ENCODE assay signal across 27 cellular contexts in the genomic region with DNA sequence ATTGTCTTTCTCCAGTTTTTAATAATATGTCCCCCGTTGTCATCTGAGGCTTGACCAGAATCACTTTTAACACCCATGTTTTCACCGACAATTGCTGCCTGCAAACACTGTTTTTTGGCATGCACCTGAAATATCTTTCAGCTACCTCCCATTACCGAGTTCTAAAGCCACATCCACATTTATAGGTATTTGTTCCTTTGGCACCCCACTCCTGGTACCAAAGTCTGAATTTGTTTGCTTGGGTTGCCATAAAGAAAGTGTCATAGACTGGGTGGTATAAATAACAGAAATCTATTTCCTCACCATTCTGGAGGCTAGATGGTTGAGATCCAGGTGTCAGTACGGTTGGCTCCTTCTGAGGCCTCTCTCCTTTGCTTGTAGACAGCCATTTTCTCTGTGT.
"Had no signal": no experiment of that assay in that cellular context is flagged by ENCODE, and none has a peak within 500 bp of the region (broad histone marks: within the 10 kb centered on the region; RNA-seq: fewer than 3 reads in every experiment).

No MANE protein-coding gene starts in this region.

- H3K4me1 ChIP-seq: left lung, sigmoid colon, tibial artery, upper lobe of right lung had no signal

- H3K36me3 ChIP-seq: ovary, sigmoid colon, thoracic aorta, upper lobe of right lung had no signal

- H3K4me2 ChIP-seq: smooth muscle cell had no signal

- H3K9me3 ChIP-seq: ovary had no signal

- H3K4me3 ChIP-seq: left lung, lung, mucosa of descending colon, ovary, sigmoid colon, smooth muscle cell, thoracic aorta, tibial artery, upper lobe of right lung had no signal

- FAIRE-seq: keratinocyte, urothelium cell line had no signal

- ATAC-seq: left colon; left lung; mucosa of descending colon; naive thymus-derived CD4-positive, alpha-beta T cell; natural killer cell treated with Interleukin-12 subunit alpha and Interleukin-12 subunit beta and Interleukin-15 and Interleukin-18, amount 100 ng/mL, for 72 hours; right cardiac atrium; stimulated activated memory B cell treated with anti-CD40 and anti-IgM and Interleukin-4, amounts not matched to agents 10 μg/mL and 1 μg/mL and 100 μg/mL, for 72 hours; stimulated activated naive CD8-positive, alpha-beta T cell treated with anti-CD3 and anti-CD28 coated beads, Interleukin-15, amount 100 ng/mL, for 72 hours; upper lobe of right lung had no signal

- H3K27ac ChIP-seq: left lung, ovary, sigmoid colon, thoracic aorta, tibial artery, upper lobe of right lung had no signal

- H3K27me3 ChIP-seq: left lung, ovary, sigmoid colon, tibial artery, upper lobe of right lung had no signal

- DNase-seq: hippocampal formation; kidney glomerular epithelial cell; left lung; mesendoderm; mucosa of descending colon; naive thymus-derived CD4-positive, alpha-beta T cell; ovary; retina; right cardiac atrium; stimulated activated CD4-positive, alpha-beta T cell treated with anti-CD3 and anti-CD28 coated beads, Interleukin-1b, Interleukin-23, amount 100 ng/mL, for 48 hours; stimulated activated CD4-positive, alpha-beta T cell treated with anti-CD3 and anti-CD28 coated beads, Interleukin-2, amount 100 ng/mL, for 48 hours; stimulated activated CD4-positive, alpha-beta T cell treated with anti-CD3 and anti-CD28 coated beads, Interleukin-4, amount 100 ng/mL, for 4 hours; stimulated activated CD8-positive, alpha-beta memory T cell treated with anti-CD3 and anti-CD28 coated beads, Interleukin-4, amount 100 ng/mL, for 48 hours; stimulated activated naive CD4-positive, alpha-beta T cell treated with Interleukin-2 at 50 U/mL for 16 hours; stimulated activated naive CD8-positive, alpha-beta T cell treated with anti-CD3 and anti-CD28 coated beads, Interleukin-15, amount 100 ng/mL, for 72 hours; tibial artery; trophoblast cell; upper lobe of right lung had no signal
